1 cellular context compared by ENCODE assay signal in genomic region chr6:35327349-35328027, GRCh38.
A peak's percentile ranks its signal among the peaks of the same experiment; 100 is the strongest.
TF ChIP-seq lines count a peak whose summit lies in the region.

No MANE protein-coding gene starts in this region.

TF ChIP-seq in HepG2, 621 proteins besides CTCF, POLR2A, EP300 and RAD21 (continued from another document):
- TF ChIP-seq PBX2 (CRISPR knock-in tag; IDR thresholded peaks at IDR 0.05) (no peak), MTF1 (CRISPR knock-in tag; IDR thresholded peaks at IDR 0.05) (no peak), ZNF577 (CRISPR knock-in tag; IDR thresholded peaks at IDR 0.05; ENCODE audit: borderline replicate concordance, low read depth) (no peak), STAG1 (CRISPR knock-in tag; IDR thresholded peaks at IDR 0.05) (peak; percentile 81), TCF7 (IDR thresholded peaks at IDR 0.05; ENCODE audit: low read depth) (no peak), MEIS2 (CRISPR knock-in tag; IDR thresholded peaks at IDR 0.05) (peak; percentile 42; the same call in 1 of the 2 replicates), MTERF4 (CRISPR knock-in tag; IDR thresholded peaks at IDR 0.05) (no peak), GATAD2A (CRISPR knock-in tag; IDR thresholded peaks at IDR 0.05) (0 out of 2 replicates have a peak, but pooled peaks have one; percentile 27), ZNF639 (CRISPR knock-in tag; conservative IDR thresholded peaks at IDR 0.05) (no peak), NFAT5 (CRISPR knock-in tag; IDR thresholded peaks at IDR 0.05) (no peak), RARA (CRISPR knock-in tag; IDR thresholded peaks at IDR 0.05) (no peak), ZNF513 (CRISPR knock-in tag; conservative IDR thresholded peaks at IDR 0.05) (no peak), HNRNPL (IDR thresholded peaks at IDR 0.05; ENCODE audit: low read depth, low read length) (no peak), ZNF138 (CRISPR knock-in tag; IDR thresholded peaks at IDR 0.05; ENCODE audit: low read depth) (no peak), ZXDC (CRISPR knock-in tag; IDR thresholded peaks at IDR 0.05) (no peak), ZFY (CRISPR knock-in tag; IDR thresholded peaks at IDR 0.05) (no peak), ZNF530 (CRISPR knock-in tag; IDR thresholded peaks at IDR 0.05; ENCODE audit: low read depth) (no peak), RFX5 (IDR thresholded peaks at IDR 0.05; ENCODE audit: low read depth, low read length) (no peak), BORCS8-MEF2B (CRISPR knock-in tag; IDR thresholded peaks at IDR 0.05) (no peak), SMYD3 (CRISPR knock-in tag; IDR thresholded peaks at IDR 0.05) (no peak), KDM3A (CRISPR knock-in tag; IDR thresholded peaks at IDR 0.05; ENCODE audit: low read depth) (0 out of 2 replicates have a peak, but pooled peaks have one; percentile 21), ZFP37 (CRISPR knock-in tag; IDR thresholded peaks at IDR 0.05; ENCODE audit: borderline replicate concordance) (no peak), CCDC6 (CRISPR knock-in tag; IDR thresholded peaks at IDR 0.05) (no peak), ZNF383 (CRISPR knock-in tag; IDR thresholded peaks at IDR 0.05; ENCODE audit: borderline replicate concordance) (no peak), FOXK1 (CRISPR knock-in tag; IDR thresholded peaks at IDR 0.05; ENCODE audit: borderline replicate concordance, low read depth) (no peak), HNF4A (CRISPR knock-in tag; IDR thresholded peaks at IDR 0.05) (no peak), ZNF784 (CRISPR knock-in tag; IDR thresholded peaks at IDR 0.05; ENCODE audit: borderline replicate concordance) (no peak), ETV5 (CRISPR knock-in tag; IDR thresholded peaks at IDR 0.05; ENCODE audit: borderline replicate concordance) (no peak), ZNF230 (CRISPR knock-in tag; IDR thresholded peaks at IDR 0.05) (no peak), HDAC6 (IDR thresholded peaks at IDR 0.05; ENCODE audit: low read depth, low read length) (no peak), TFAP4 (IDR thresholded peaks at IDR 0.05; ENCODE audit: borderline replicate concordance, low read depth) (no peak)
